In the genomic region with DNA sequence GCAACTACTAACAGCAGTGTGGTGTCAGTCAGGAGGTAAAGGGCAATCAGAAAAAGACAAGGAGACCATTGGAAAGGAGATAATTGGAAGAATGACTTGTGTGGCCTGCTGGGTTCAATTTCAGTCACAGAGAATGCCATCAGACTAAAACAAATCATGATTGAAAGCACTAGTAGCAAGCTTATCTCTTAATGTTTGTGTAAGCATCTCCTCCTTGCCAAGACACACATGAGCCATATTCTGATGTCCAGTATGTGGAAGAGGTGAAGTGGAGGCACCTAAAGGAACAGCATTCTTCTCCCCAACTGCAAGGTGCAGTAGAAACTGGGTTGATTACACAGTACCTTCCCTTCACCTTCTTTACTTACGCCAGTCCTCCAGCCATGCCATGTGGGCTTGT, we compare ENCODE assay signal across 24 cellular contexts.
"Had no signal": no experiment of that assay in that cellular context is flagged by ENCODE, and none has a peak within 500 bp of the region (broad histone marks: within the 10 kb centered on the region; RNA-seq: fewer than 3 reads in every experiment).

No MANE protein-coding gene starts in this region.

- H3K36me3 ChIP-seq: left lung, neural progenitor cell, right atrium auricular region, upper lobe of left lung had no signal

- H3K9me3 ChIP-seq: body of pancreas, left lung, psoas muscle, right atrium auricular region, upper lobe of left lung had no signal

- H3K4me3 Mint-ChIP-seq: activated T-cell treated with anti-CD3 and anti-CD28 coated beads, Interleukin-2, amount 50 U/mL, for 24 hours; immature natural killer cell; naive thymus-derived CD4-positive, alpha-beta T cell; neural progenitor cell; T-cell; T-helper 2 cell treated with Interferon-gamma antibody and Interleukin-4, amounts not matched to agents 5 μg/mL and 100 μg/mL, for 36 hours had no signal

- H3K27me3 Mint-ChIP-seq: activated T-cell treated with anti-CD3 and anti-CD28 coated beads, Interleukin-2, amount 50 U/mL, for 24 hours; naive thymus-derived CD4-positive, alpha-beta T cell; T-cell had no signal

- H3K4me1 ChIP-seq: left lung had no signal

- DNase-seq: activated CD4-positive, alpha-beta T cell treated with anti-CD3 and anti-CD28 coated beads for 1 hour; activated CD4-positive, alpha-beta T cell treated with anti-CD3 and anti-CD28 coated beads, Interleukin-2, amount 50 U/mL, for 1 hour; activated CD8-positive, alpha-beta memory T cell treated with anti-CD3 and anti-CD28 coated beads for 24 hours; activated CD8-positive, alpha-beta memory T cell treated with anti-CD3 and anti-CD28 coated beads, Interleukin-2, amount 50 U/mL, for 4 hours; activated naive CD4-positive, alpha-beta T cell treated with Interleukin-2 at 50 U/mL for 16 hours; activated T-cell treated with anti-CD3 and anti-CD28 coated beads, Interleukin-2, amount 50 U/mL, for 24 hours; anterior cingulate cortex; body of pancreas; effector memory CD4-positive, alpha-beta T cell; foreskin melanocyte; immature natural killer cell; left lung; naive thymus-derived CD4-positive, alpha-beta T cell; psoas muscle; stimulated activated CD4-positive, alpha-beta T cell treated with anti-CD3 and anti-CD28 coated beads, Interleukin-4, amount 100 ng/mL, for 4 hours; stimulated activated naive CD8-positive, alpha-beta T cell treated with anti-CD3 and anti-CD28 coated beads, Interleukin-15, Interleukin-2, amounts not matched to agents 100 U/mL and 50 U/mL, for 24 hours; T-cell; upper lobe of left lung; WERI-Rb-1 had no signal

- H3K4me3 ChIP-seq: body of pancreas, hepatocyte, left lung, lung, neural progenitor cell, psoas muscle, right atrium auricular region, upper lobe of left lung had no signal

- H3K9me3 Mint-ChIP-seq: activated T-cell treated with anti-CD3 and anti-CD28 coated beads, Interleukin-2, amount 50 U/mL, for 24 hours; immature natural killer cell; neural progenitor cell; T-cell; T-helper 2 cell treated with Interferon-gamma antibody and Interleukin-4, amounts not matched to agents 5 μg/mL and 100 μg/mL, for 36 hours had no signal

- H3K27ac Mint-ChIP-seq: activated T-cell treated with anti-CD3 and anti-CD28 coated beads, Interleukin-2, amount 50 U/mL, for 24 hours; neural progenitor cell; T-cell; T-helper 2 cell treated with Interferon-gamma antibody and Interleukin-4, amounts not matched to agents 5 μg/mL and 100 μg/mL, for 36 hours had no signal

- ATAC-seq: body of pancreas; left lung; naive thymus-derived CD4-positive, alpha-beta T cell; psoas muscle; stimulated activated naive CD8-positive, alpha-beta T cell treated with anti-CD3 and anti-CD28 coated beads, Interleukin-15, Interleukin-2, amounts not matched to agents 100 U/mL and 50 U/mL, for 24 hours; T-cell had no signal

- H3K27ac ChIP-seq: body of pancreas, hepatocyte, left lung, neural progenitor cell, psoas muscle, right atrium auricular region, upper lobe of left lung, WERI-Rb-1 had no signal

- H3K27me3 ChIP-seq: body of pancreas, hepatocyte, left lung, neural progenitor cell, right atrium auricular region, upper lobe of left lung had no signal
